Comparison of ENCODE assay signal across 11 cellular contexts in the genomic region with DNA sequence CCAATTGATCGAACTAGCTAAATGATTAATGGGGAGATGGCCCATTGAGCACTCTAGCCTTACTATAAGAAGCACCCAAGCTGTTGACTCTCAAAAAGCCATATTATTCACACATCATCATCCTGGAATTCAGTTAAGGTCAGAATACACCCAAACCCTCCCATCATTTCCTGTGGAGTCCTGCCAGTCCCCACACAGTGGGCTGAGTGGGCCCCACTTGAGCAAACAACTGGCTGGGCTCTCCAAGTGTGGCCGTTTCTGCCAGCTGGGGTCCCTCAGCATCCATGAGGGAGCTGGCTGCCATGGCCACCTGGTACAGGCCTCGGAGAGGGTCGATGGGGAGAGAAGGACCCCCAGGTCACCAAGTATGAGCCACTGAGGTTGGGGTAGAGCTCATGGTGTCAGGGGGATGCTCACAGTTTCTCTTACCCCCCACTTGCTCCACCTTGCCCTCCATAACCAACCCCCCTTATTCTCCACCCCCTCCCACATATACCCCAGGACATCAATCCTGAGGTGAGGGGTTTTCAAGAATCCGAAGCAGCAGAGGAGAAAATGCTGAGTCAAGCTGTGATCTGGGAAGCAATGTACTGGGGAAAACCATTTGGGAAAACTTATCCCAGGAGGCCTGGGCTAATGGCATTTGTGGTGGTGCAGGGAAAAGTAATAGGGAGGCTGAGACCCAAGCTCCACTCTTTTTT.
A peak's percentile ranks its signal among the peaks of the same experiment; 100 is the strongest.
DNase-seq lines count a peak whose midpoint lies in the region; ATAC-seq and TF ChIP-seq lines count a peak whose summit lies in the region.
"Had no signal": no experiment of that assay in that cellular context is flagged by ENCODE, and none has a peak within 500 bp of the region (broad histone marks: within the 10 kb centered on the region; RNA-seq: fewer than 3 reads in every experiment).

No MANE protein-coding gene starts in this region.

- TF ChIP-seq POLR2A in upper lobe of left lung (IDR thresholded peaks at IDR 0.05): no peak

- no peaks in the 10 kb centered on the region for H3K9me2 ChIP-seq in SK-N-SH

- 53% methylated on average over 5 of the region's 5 CpGs for WGBS in SK-N-SH (ENCODE audit: low lambda C conversion rate)
- 47 to 64% methylated on average over 2 to 5 of the region's 5 CpGs for WGBS in upper lobe of left lung, 2 donors

- no peaks in the 10 kb centered on the region for H3K9me3 ChIP-seq in SK-N-SH
- no peaks in the 10 kb centered on the region for H3K9me3 ChIP-seq in ascending aorta
- no peaks in the 10 kb centered on the region for H3K9me3 ChIP-seq in upper lobe of left lung
- H3K9me3 ChIP-seq: pancreas had no signal

- H4K20me1 ChIP-seq in SK-N-SH (ENCODE audit: insufficient read depth): no peaks in the 10 kb centered on the region

- H3K9ac ChIP-seq in SK-N-SH: no peak overlapping the region

- TF ChIP-seq EP300 in SK-N-SH (IDR thresholded peaks at IDR 0.05; ENCODE audit: borderline replicate concordance in 1 of 2, low read depth in 1 of 2, low read length in 1 of 2) (peak in 1 of 2 experiments; percentile 78; a peak in 1 of 4 replicates), upper lobe of left lung (IDR thresholded peaks at IDR 0.05) (no peak)

- ATAC-seq in SK-N-SH treated with all-trans-retinoic acid at 6 μM for 48 hours (no peak), upper lobe of left lung (ENCODE audit: low FRiP score in 2 of 2) (no peak)
- ATAC-seq: pancreas had no signal

- no peak for DNase-seq in SK-N-SH
- peak in 1 of 2 donors; percentile 68 for DNase-seq in ascending aorta (ENCODE audit: low spot score in 2 of 2)
- DNase-seq in glomerular visceral epithelial cell (ENCODE audit: extremely low spot score): peak; percentile 81
- DNase-seq in upper lobe of left lung: no peak
- no peak for DNase-seq in germinal center (ENCODE audit: low spot score)
- DNase-seq in ureter (ENCODE audit: low spot score): no peak
- DNase-seq in activated naive CD4-positive, alpha-beta T cell (lab: John Stamatoyannopoulos, UW): no peak
- DNase-seq: foreskin melanocyte; stimulated activated CD4-positive, alpha-beta T cell treated with anti-CD3 and anti-CD28 coated beads, Interleukin-2, amount 100 ng/mL, for 24 hours had no signal

- no peak overlapping the region for H3K27ac ChIP-seq in SK-N-SH (ENCODE audit: low read depth in 2 of 2, low read length in 1 of 2)
- H3K27ac ChIP-seq in ascending aorta: peak overlapping the region; percentile 72 to 79
- H3K27ac ChIP-seq in upper lobe of left lung: peak overlapping the region; percentile 1 to 46 (median 38)
- H3K27ac ChIP-seq: pancreas had no signal

- H2AFZ ChIP-seq in SK-N-SH (ENCODE audit: low read depth): no peak overlapping the region

- intact Hi-C loops in ascending aorta (cut with DNase I): no loop called here

- no peak for TF ChIP-seq RAD21 in SK-N-SH (IDR thresholded peaks at IDR 0.05; ENCODE audit: low read length)

- H3K27me3 ChIP-seq in SK-N-SH (ENCODE audit: insufficient read depth) (no peaks in the 10 kb centered on the region), ascending aorta (no peaks in the 10 kb centered on the region), upper lobe of left lung (no peaks in the 10 kb centered on the region)
- H3K27me3 ChIP-seq: pancreas had no signal

- POLR2A ChIA-PET in SK-N-SH (lab: Yijun Ruan, JAX): no interaction called here

- H3K36me3 ChIP-seq in SK-N-SH (replicated peaks in 1 of 2; ENCODE audit: control insufficient read depth in 1 of 2, insufficient read depth in 2 of 2, low read length in 1 of 2) (no peaks in the 10 kb centered on the region), ascending aorta (peaks cover 6 to 8% of the 10 kb centered on the region in 2 donors), upper lobe of left lung (no peaks in the 10 kb centered on the region)
- H3K36me3 ChIP-seq: pancreas had no signal

- H3K4me1 ChIP-seq in SK-N-SH (ENCODE audit: control insufficient read depth in 1 of 2, insufficient read depth in 2 of 2, low read depth in 1 of 2, low read length in 1 of 2) (peaks cover 33 to 44% of the 10 kb centered on the region in 2 experiments), ascending aorta (peaks cover 22 to 48% of the 10 kb centered on the region in 2 donors), upper lobe of left lung (peaks cover 7 to 23% (median 14%) of the 10 kb centered on the region in 4 donors)
- H3K4me1 ChIP-seq: pancreas had no signal

- peaks cover 15% of the 10 kb centered on the region for H3F3A ChIP-seq in SK-N-SH (replicated peaks; ENCODE audit: insufficient read depth)

- TF ChIP-seq CTCF in SK-N-SH (IDR thresholded peaks at IDR 0.05) (no peak), ascending aorta (IDR thresholded peaks at IDR 0.05) (no peak), upper lobe of left lung (IDR thresholded peaks at IDR 0.05) (no peak)

- peak overlapping the region; percentile 62 for H3K4me2 ChIP-seq in SK-N-SH

- H3K4me3 ChIP-seq in SK-N-SH (ENCODE audit: low read depth in 2 of 2, low read length in 1 of 2) (no peak overlapping the region), ascending aorta (no peak overlapping the region), upper lobe of left lung (no peak overlapping the region)
- H3K4me3 ChIP-seq: pancreas had no signal

- no peaks in the 10 kb centered on the region for H3K79me2 ChIP-seq in SK-N-SH (ENCODE audit: insufficient read depth)

- CTCF ChIA-PET in SK-N-SH (lab: Yijun Ruan, JAX): interaction anchor here (0.6 to 4.2 kb wide), 9 partner anchors 8 to 92 kb away, joined by 3 to 20 read pairs (median 4); a partner anchor contains a TSS

TF ChIP-seq in SK-N-SH, 30 proteins besides CTCF, POLR2A, EP300 and RAD21 (continues in another document):
- peak; percentile 86 for TF ChIP-seq TCF12 (IDR thresholded peaks at IDR 0.05)
- no peak for TF ChIP-seq MXI1 (IDR thresholded peaks at IDR 0.05; ENCODE audit: low read depth, low read length)
- peak; percentile 58 for TF ChIP-seq JUND (IDR thresholded peaks at IDR 0.05)
- TF ChIP-seq, protein P1, sequence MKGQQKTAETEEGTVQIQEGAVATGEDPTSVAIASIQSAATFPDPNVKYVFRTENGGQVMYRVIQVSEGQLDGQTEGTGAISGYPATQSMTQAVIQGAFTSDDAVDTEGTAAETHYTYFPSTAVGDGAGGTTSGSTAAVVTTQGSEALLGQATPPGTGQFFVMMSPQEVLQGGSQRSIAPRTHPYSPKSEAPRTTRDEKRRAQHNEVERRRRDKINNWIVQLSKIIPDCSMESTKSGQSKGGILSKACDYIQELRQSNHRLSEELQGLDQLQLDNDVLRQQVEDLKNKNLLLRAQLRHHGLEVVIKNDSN (IDR thresholded peaks at IDR 0.05; ENCODE audit: borderline replicate concordance, low read depth): no peak
- TF ChIP-seq RXRA (IDR thresholded peaks at IDR 0.05; ENCODE audit: borderline replicate concordance, low read depth): peak; percentile 79; the same call in 1 of the 2 replicates
- TF ChIP-seq, protein P2, sequence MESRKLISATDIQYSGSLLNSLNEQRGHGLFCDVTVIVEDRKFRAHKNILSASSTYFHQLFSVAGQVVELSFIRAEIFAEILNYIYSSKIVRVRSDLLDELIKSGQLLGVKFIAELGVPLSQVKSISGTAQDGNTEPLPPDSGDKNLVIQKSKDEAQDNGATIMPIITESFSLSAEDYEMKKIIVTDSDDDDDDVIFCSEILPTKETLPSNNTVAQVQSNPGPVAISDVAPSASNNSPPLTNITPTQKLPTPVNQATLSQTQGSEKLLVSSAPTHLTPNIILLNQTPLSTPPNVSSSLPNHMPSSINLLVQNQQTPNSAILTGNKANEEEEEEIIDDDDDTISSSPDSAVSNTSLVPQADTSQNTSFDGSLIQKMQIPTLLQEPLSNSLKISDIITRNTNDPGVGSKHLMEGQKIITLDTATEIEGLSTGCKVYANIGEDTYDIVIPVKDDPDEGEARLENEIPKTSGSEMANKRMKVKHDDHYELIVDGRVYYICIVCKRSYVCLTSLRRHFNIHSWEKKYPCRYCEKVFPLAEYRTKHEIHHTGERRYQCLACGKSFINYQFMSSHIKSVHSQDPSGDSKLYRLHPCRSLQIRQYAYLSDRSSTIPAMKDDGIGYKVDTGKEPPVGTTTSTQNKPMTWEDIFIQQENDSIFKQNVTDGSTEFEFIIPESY (IDR thresholded peaks at IDR 0.05; ENCODE audit: borderline replicate concordance, low read depth): 0 out of 2 replicates have a peak, but pooled peaks have one; percentile 33
- peak; percentile 82 for TF ChIP-seq NFIC (IDR thresholded peaks at IDR 0.05; ENCODE audit: borderline replicate concordance)
- no peak for TF ChIP-seq RCOR1 (IDR thresholded peaks at IDR 0.05; ENCODE audit: low read length)

TF ChIP-seq in SK-N-SH treated with all-trans-retinoic acid at 6 μM for 48 hours, 23 proteins besides CTCF, POLR2A, EP300 and RAD21:
- TF ChIP-seq RARB (CRISPR knock-in tag; IDR thresholded peaks at IDR 0.05) (no peak), ESRRG (CRISPR knock-in tag; IDR thresholded peaks at IDR 0.05) (no peak), TOX (CRISPR knock-in tag; IDR thresholded peaks at IDR 0.05; ENCODE audit: borderline replicate concordance) (no peak), ZNF70 (CRISPR knock-in tag; IDR thresholded peaks at IDR 0.05) (no peak), TCF4 (CRISPR knock-in tag; IDR thresholded peaks at IDR 0.05; ENCODE audit: borderline replicate concordance) (no peak), ZC3H10 (CRISPR knock-in tag; IDR thresholded peaks at IDR 0.05) (no peak)
- TF ChIP-seq, protein P3, sequence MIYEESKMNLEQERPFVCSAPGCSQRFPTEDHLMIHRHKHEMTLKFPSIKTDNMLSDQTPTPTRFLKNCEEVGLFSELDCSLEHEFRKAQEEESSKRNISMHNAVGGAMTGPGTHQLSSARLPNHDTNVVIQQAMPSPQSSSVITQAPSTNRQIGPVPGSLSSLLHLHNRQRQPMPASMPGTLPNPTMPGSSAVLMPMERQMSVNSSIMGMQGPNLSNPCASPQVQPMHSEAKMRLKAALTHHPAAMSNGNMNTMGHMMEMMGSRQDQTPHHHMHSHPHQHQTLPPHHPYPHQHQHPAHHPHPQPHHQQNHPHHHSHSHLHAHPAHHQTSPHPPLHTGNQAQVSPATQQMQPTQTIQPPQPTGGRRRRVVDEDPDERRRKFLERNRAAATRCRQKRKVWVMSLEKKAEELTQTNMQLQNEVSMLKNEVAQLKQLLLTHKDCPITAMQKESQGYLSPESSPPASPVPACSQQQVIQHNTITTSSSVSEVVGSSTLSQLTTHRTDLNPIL (CRISPR knock-in tag; IDR thresholded peaks at IDR 0.05; ENCODE audit: low read depth): no peak

Comparison
In these comparisons a context has a peak if more than half of its experiments do, and no peak if none do; other contexts are left out.
1. H3K27ac ChIP-seq: peak in ascending aorta (2 of 2) and upper lobe of left lung (4 of 4); none in SK-N-SH (0 of 2).